In the genomic region with DNA sequence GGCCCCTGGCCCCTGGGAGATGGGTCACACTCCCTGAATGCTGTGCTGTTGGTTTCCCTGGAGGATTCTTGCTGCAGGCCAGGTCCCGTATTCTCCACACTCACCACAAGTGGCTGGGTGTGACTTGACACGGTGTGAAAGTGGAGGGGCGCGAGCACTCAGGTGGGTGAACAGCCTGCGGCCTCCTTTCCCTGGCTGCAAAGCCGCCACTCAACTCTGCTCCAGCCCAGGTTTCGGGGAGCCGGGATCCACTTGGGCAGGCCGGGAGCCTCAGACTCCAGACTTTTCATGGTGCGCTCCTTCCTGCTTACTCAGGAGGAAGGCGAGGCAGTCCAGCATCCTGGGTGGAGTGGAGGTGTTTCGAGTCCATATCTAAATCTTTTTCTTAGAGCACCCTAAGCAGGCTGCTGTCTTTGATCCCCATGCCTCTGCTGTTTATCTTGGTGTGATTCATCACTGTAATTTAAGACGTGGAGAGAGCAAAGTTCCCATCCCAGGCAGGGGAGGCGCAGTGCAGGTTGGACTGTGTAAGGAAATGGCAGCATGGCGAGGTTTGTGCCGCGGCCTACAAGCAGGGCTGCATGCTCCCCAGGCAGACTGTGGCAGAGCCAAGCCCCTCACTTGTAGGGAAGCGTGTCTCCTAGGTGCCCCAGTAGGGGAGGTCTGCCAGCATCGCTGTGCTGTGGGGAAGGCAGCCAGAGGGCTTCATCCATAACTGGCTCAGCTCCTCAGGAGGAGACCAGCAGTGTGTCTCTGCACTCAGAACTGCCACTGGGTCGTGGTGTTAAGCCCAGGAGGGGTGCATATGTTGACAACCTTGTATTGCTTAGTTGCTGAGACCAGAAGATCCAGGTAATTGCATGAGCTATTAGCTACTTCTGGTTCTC, we compare ENCODE assay signal across 1 cellular context.
A peak's percentile ranks its signal among the peaks of the same experiment; 100 is the strongest.
TF ChIP-seq lines count a peak whose summit lies in the region.

No MANE protein-coding gene starts in this region.

TF ChIP-seq in HEK293, 187 proteins besides CTCF, POLR2A, EP300 and RAD21 (continued from another document and continues in another):
- TF ChIP-seq, protein P1, sequence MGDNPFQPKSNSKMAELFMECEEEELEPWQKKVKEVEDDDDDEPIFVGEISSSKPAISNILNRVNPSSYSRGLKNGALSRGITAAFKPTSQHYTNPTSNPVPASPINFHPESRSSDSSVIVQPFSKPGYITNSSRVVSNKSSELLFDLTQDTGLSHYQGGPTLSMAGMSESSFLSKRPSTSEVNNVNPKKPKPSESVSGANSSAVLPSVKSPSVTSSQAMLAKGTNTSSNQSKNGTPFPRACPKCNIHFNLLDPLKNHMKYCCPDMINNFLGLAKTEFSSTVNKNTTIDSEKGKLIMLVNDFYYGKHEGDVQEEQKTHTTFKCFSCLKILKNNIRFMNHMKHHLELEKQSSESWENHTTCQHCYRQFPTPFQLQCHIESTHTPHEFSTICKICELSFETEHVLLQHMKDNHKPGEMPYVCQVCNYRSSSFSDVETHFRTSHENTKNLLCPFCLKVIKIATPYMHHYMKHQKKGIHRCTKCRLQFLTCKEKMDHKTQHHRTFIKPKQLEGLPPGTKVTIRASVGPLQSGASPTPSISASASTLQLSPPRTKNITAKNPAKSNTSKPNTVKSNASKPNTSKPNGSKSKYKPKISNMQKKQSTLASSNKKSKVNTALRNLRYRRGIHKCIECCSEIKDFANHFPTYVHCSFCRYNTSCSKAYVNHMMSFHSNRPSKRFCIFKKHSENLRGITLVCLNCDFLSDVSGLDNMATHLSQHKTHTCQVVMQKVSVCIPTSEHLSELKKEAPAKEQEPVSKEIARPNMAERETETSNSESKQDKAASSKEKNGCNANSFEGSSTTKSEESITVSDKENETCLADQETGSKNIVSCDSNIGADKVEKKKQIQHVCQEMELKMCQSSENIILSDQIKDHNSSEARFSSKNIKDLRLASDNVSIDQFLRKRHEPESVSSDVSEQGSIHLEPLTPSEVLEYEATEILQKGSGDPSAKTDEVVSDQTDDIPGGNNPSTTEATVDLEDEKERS (tag by site-specific recombination; IDR thresholded peaks at IDR 0.05): no peak
- TF ChIP-seq ZNF223 (tag by site-specific recombination; IDR thresholded peaks at IDR 0.05) (no peak), ZNF777 (tag by site-specific recombination; IDR thresholded peaks at IDR 0.05; ENCODE audit: borderline replicate concordance) (no peak), REPIN1 (tag by site-specific recombination; IDR thresholded peaks at IDR 0.05; ENCODE audit: low read depth) (no peak), KLF7 (tag by site-specific recombination; IDR thresholded peaks at IDR 0.05; ENCODE audit: borderline replicate concordance) (no peak), ZNF530 (tag by site-specific recombination; IDR thresholded peaks at IDR 0.05; ENCODE audit: low read depth) (no peak), ZNF610 (tag by site-specific recombination; IDR thresholded peaks at IDR 0.05; ENCODE audit: borderline replicate concordance) (no peak), ZNF658 (tag by site-specific recombination; IDR thresholded peaks at IDR 0.05) (no peak), ZNF24 (tag by site-specific recombination; IDR thresholded peaks at IDR 0.05) (no peak), SP3 (tag by site-specific recombination; IDR thresholded peaks at IDR 0.05) (no peak), ZNF19 (tag by site-specific recombination; IDR thresholded peaks at IDR 0.05; ENCODE audit: low read depth) (no peak), ZNF23 (tag by site-specific recombination; IDR thresholded peaks at IDR 0.05; ENCODE audit: borderline replicate concordance) (no peak), OSR2 (tag by site-specific recombination; IDR thresholded peaks at IDR 0.05) (peak; percentile 65), ZNF600 (tag by site-specific recombination; IDR thresholded peaks at IDR 0.05) (peak; percentile 86), GLI2 (tag by site-specific recombination; IDR thresholded peaks at IDR 0.05; ENCODE audit: borderline replicate concordance, low read depth) (no peak), ZBTB20 (tag by site-specific recombination; IDR thresholded peaks at IDR 0.05) (no peak), SCRT1 (tag by site-specific recombination; IDR thresholded peaks at IDR 0.05; ENCODE audit: borderline replicate concordance) (no peak), GFI1B (tag by site-specific recombination; IDR thresholded peaks at IDR 0.05) (no peak), ZIC2 (tag by site-specific recombination; IDR thresholded peaks at IDR 0.05) (peak; percentile 93), ZNF404 (tag by site-specific recombination; IDR thresholded peaks at IDR 0.05) (no peak), ZNF311 (tag by site-specific recombination; IDR thresholded peaks at IDR 0.05; ENCODE audit: borderline replicate concordance) (no peak), ZNF112 (tag by site-specific recombination; IDR thresholded peaks at IDR 0.05) (no peak), ZNF585B (tag by site-specific recombination; IDR thresholded peaks at IDR 0.05) (no peak), ZBTB8A (tag by site-specific recombination; IDR thresholded peaks at IDR 0.05) (0 out of 2 replicates have a peak, but pooled peaks have one; percentile 25), ZNF416 (tag by site-specific recombination; IDR thresholded peaks at IDR 0.05) (no peak), ZNF211 (tag by site-specific recombination; IDR thresholded peaks at IDR 0.05; ENCODE audit: low read depth) (no peak), ZNF48 (tag by site-specific recombination; IDR thresholded peaks at IDR 0.05) (no peak), IKZF3 (tag by site-specific recombination; IDR thresholded peaks at IDR 0.05) (0 out of 2 replicates have a peak, but pooled peaks have one; percentile 18), ZNF629 (tag by site-specific recombination; IDR thresholded peaks at IDR 0.05) (no peak), ZNF350 (tag by site-specific recombination; IDR thresholded peaks at IDR 0.05) (no peak), ZNF558 (tag by site-specific recombination; IDR thresholded peaks at IDR 0.05) (no peak), ZBTB21 (tag by site-specific recombination; IDR thresholded peaks at IDR 0.05) (no peak), ZNF202 (tag by site-specific recombination; IDR thresholded peaks at IDR 0.05; ENCODE audit: borderline replicate concordance) (no peak), ZNF664 (tag by site-specific recombination; IDR thresholded peaks at IDR 0.05) (no peak), YY2 (tag by site-specific recombination; IDR thresholded peaks at IDR 0.05) (peak; percentile 56; the same call in 1 of the 2 replicates), ZNF121 (tag by site-specific recombination; IDR thresholded peaks at IDR 0.05) (no peak)
- TF ChIP-seq, protein P2, sequence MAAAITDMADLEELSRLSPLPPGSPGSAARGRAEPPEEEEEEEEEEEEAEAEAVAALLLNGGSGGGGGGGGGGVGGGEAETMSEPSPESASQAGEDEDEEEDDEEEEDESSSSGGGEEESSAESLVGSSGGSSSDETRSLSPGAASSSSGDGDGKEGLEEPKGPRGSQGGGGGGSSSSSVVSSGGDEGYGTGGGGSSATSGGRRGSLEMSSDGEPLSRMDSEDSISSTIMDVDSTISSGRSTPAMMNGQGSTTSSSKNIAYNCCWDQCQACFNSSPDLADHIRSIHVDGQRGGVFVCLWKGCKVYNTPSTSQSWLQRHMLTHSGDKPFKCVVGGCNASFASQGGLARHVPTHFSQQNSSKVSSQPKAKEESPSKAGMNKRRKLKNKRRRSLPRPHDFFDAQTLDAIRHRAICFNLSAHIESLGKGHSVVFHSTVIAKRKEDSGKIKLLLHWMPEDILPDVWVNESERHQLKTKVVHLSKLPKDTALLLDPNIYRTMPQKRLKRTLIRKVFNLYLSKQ (tag by site-specific recombination; IDR thresholded peaks at IDR 0.05; ENCODE audit: borderline replicate concordance): no peak
- TF ChIP-seq, protein P3, sequence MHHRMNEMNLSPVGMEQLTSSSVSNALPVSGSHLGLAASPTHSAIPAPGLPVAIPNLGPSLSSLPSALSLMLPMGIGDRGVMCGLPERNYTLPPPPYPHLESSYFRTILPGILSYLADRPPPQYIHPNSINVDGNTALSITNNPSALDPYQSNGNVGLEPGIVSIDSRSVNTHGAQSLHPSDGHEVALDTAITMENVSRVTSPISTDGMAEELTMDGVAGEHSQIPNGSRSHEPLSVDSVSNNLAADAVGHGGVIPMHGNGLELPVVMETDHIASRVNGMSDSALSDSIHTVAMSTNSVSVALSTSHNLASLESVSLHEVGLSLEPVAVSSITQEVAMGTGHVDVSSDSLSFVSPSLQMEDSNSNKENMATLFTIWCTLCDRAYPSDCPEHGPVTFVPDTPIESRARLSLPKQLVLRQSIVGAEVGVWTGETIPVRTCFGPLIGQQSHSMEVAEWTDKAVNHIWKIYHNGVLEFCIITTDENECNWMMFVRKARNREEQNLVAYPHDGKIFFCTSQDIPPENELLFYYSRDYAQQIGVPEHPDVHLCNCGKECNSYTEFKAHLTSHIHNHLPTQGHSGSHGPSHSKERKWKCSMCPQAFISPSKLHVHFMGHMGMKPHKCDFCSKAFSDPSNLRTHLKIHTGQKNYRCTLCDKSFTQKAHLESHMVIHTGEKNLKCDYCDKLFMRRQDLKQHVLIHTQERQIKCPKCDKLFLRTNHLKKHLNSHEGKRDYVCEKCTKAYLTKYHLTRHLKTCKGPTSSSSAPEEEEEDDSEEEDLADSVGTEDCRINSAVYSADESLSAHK (tag by site-specific recombination; IDR thresholded peaks at IDR 0.05): no peak
- TF ChIP-seq, protein P4, sequence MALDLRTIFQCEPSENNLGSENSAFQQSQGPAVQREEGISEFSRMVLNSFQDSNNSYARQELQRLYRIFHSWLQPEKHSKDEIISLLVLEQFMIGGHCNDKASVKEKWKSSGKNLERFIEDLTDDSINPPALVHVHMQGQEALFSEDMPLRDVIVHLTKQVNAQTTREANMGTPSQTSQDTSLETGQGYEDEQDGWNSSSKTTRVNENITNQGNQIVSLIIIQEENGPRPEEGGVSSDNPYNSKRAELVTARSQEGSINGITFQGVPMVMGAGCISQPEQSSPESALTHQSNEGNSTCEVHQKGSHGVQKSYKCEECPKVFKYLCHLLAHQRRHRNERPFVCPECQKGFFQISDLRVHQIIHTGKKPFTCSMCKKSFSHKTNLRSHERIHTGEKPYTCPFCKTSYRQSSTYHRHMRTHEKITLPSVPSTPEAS (tag by site-specific recombination; IDR thresholded peaks at IDR 0.05): no peak
- TF ChIP-seq, protein P5, sequence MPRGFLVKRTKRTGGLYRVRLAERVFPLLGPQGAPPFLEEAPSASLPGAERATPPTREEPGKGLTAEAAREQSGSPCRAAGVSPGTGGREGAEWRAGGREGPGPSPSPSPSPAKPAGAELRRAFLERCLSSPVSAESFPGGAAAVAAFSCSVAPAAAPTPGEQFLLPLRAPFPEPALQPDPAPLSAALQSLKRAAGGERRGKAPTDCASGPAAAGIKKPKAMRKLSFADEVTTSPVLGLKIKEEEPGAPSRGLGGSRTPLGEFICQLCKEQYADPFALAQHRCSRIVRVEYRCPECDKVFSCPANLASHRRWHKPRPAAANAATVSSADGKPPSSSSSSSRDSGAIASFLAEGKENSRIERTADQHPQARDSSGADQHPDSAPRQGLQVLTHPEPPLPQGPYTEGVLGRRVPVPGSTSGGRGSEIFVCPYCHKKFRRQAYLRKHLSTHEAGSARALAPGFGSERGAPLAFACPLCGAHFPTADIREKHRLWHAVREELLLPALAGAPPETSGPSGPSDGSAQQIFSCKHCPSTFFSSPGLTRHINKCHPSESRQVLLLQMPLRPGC (tag by site-specific recombination; IDR thresholded peaks at IDR 0.05): no peak
- TF ChIP-seq, protein P6, sequence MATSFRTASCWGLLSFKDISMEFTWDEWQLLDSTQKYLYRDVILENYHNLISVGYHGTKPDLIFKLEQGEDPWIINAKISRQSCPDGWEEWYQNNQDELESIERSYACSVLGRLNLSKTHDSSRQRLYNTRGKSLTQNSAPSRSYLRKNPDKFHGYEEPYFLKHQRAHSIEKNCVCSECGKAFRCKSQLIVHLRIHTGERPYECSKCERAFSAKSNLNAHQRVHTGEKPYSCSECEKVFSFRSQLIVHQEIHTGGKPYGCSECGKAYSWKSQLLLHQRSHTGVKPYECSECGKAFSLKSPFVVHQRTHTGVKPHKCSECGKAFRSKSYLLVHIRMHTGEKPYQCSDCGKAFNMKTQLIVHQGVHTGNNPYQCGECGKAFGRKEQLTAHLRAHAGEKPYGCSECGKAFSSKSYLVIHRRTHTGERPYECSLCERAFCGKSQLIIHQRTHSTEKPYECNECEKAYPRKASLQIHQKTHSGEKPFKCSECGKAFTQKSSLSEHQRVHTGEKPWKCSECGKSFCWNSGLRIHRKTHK (tag by site-specific recombination; IDR thresholded peaks at IDR 0.05): no peak
- TF ChIP-seq, protein P7, sequence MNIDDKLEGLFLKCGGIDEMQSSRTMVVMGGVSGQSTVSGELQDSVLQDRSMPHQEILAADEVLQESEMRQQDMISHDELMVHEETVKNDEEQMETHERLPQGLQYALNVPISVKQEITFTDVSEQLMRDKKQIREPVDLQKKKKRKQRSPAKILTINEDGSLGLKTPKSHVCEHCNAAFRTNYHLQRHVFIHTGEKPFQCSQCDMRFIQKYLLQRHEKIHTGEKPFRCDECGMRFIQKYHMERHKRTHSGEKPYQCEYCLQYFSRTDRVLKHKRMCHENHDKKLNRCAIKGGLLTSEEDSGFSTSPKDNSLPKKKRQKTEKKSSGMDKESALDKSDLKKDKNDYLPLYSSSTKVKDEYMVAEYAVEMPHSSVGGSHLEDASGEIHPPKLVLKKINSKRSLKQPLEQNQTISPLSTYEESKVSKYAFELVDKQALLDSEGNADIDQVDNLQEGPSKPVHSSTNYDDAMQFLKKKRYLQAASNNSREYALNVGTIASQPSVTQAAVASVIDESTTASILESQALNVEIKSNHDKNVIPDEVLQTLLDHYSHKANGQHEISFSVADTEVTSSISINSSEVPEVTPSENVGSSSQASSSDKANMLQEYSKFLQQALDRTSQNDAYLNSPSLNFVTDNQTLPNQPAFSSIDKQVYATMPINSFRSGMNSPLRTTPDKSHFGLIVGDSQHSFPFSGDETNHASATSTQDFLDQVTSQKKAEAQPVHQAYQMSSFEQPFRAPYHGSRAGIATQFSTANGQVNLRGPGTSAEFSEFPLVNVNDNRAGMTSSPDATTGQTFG (tag by site-specific recombination; IDR thresholded peaks at IDR 0.05; ENCODE audit: borderline replicate concordance): no peak
- TF ChIP-seq, protein P8, sequence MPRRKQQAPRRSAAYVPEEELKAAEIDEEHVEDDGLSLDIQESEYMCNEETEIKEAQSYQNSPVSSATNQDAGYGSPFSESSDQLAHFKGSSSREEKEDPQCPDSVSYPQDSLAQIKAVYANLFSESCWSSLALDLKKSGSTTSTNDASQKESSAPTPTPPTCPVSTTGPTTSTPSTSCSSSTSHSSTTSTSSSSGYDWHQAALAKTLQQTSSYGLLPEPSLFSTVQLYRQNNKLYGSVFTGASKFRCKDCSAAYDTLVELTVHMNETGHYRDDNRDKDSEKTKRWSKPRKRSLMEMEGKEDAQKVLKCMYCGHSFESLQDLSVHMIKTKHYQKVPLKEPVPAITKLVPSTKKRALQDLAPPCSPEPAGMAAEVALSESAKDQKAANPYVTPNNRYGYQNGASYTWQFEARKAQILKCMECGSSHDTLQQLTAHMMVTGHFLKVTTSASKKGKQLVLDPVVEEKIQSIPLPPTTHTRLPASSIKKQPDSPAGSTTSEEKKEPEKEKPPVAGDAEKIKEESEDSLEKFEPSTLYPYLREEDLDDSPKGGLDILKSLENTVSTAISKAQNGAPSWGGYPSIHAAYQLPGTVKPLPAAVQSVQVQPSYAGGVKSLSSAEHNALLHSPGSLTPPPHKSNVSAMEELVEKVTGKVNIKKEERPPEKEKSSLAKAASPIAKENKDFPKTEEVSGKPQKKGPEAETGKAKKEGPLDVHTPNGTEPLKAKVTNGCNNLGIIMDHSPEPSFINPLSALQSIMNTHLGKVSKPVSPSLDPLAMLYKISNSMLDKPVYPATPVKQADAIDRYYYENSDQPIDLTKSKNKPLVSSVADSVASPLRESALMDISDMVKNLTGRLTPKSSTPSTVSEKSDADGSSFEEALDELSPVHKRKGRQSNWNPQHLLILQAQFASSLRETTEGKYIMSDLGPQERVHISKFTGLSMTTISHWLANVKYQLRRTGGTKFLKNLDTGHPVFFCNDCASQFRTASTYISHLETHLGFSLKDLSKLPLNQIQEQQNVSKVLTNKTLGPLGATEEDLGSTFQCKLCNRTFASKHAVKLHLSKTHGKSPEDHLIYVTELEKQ (tag by site-specific recombination; IDR thresholded peaks at IDR 0.05; ENCODE audit: borderline replicate concordance): no peak
